ENCODE assay signal across 14 cellular contexts in the genomic region with DNA sequence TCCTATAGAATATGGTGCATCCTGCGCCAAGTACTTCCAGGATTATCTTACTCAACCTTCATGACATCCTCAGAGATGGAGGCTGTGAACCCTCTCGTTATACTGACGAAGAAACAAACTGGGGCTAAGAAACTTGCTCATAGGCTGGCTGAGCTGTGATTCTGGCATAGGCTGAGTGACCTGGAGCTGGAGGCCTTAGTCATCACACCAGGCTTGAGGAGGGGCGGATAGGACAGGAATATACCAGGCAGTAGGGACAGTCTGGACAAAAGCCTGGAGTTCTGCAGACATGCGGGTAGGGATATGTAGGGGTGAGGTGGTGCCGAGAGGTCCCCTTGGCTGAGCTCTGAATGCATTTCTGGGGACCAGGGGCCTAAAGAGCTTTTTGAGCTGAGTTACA. TPM values are rescaled to one million over a fixed set of nuclear protein-coding genes. Genes with fewer than 3 reads are reported as not detected.
DNase-seq lines count a peak whose midpoint lies in the region; ATAC-seq and TF ChIP-seq lines count a peak whose summit lies in the region.
"Had no signal": no experiment of that assay in that cellular context is flagged by ENCODE, and none has a peak within 500 bp of the region (broad histone marks: within the 10 kb centered on the region; RNA-seq: fewer than 3 reads in every experiment).

No MANE protein-coding gene starts in this region.

- H3K79me2 ChIP-seq in DND-41 (ENCODE audit: insufficient read depth, low read length) = peaks cover 39% of the 10 kb centered on the region

- H3K9ac ChIP-seq in DND-41 (ENCODE audit: low read depth, low read length) = peak overlapping the region; percentile 53

- no peak overlapping the region for H3K4me2 ChIP-seq in DND-41 (ENCODE audit: insufficient read depth, low read length)

- ATAC-seq in DND-41 (ENCODE audit: insufficient read depth, low read depth) (no peak), GM21423 (IDR thresholded peaks at IDR 0.05; ENCODE audit: unreplicated experiment) (no peak), HG03097 (IDR thresholded peaks at IDR 0.05; ENCODE audit: low FRiP score, unreplicated experiment) (no peak), GM18868 (IDR thresholded peaks at IDR 0.05; ENCODE audit: unreplicated experiment) (no peak)

- H2AFZ ChIP-seq in DND-41 (ENCODE audit: low read depth, low read length) = no peak overlapping the region

- H3K27me3 Mint-ChIP-seq in activated T-helper 2 cell treated with anti-CD3 and anti-CD28 coated beads, Interferon-gamma antibody, Interleukin-2, Interleukin-4, amounts not matched to agents 10 μg/mL and 5 μg/mL and 100 μg/mL, durations not matched to agents 14 hours and 24 hours and 36 hours (ENCODE audit: low read depth) = no peaks in the 10 kb centered on the region

- TF ChIP-seq CTCF in DND-41 (IDR thresholded peaks at IDR 0.05; ENCODE audit: borderline replicate concordance, extremely low read depth, low read length, poor library complexity, severe bottlenecking) (no peak), right atrium auricular region (IDR thresholded peaks at IDR 0.05) (no peak)

- DNase-seq in AG08395 (ENCODE audit: low spot score) (peak; percentile 48), DND-41 (no peak), right atrium auricular region (ENCODE audit: low spot score) (no peak), occipital lobe (lab: John Stamatoyannopoulos, UW) (no peak)
- no peak for DNase-seq in activated T-helper 2 cell treated with anti-CD3 and anti-CD28 coated beads, Interferon-gamma antibody, Interleukin-2, Interleukin-4, amounts not matched to agents 10 μg/mL and 5 μg/mL and 100 μg/mL, durations not matched to agents 14 hours and 24 hours and 36 hours (ENCODE audit: low spot score)
- DNase-seq: caudate nucleus, T-helper 9 cell had no signal

- H3K27ac ChIP-seq in DND-41 (ENCODE audit: low read length) (peak overlapping the region; percentile 96), right atrium auricular region (peak overlapping the region; percentile 60 to 82)
- H3K27ac ChIP-seq: epithelial cell of prostate, prostate gland had no signal

- H3K27me3 ChIP-seq in DND-41 (ENCODE audit: insufficient read depth, low read length, poor library complexity) (no peaks in the 10 kb centered on the region), right atrium auricular region (no peaks in the 10 kb centered on the region)
- H3K27me3 ChIP-seq: BLaER1 treated with 17β-estradiol and CSF1 and Interleukin-3, amounts not matched to agents 10 nM and 100 nM had no signal

- H3K9me3 ChIP-seq in DND-41 (ENCODE audit: insufficient read depth, low read length, severe bottlenecking) (no peaks in the 10 kb centered on the region), right atrium auricular region (no peaks in the 10 kb centered on the region)
- H3K9me3 ChIP-seq: BLaER1 treated with 17β-estradiol and CSF1 and Interleukin-3, amounts not matched to agents 10 nM and 100 nM; prostate gland had no signal

- H3K9me3 Mint-ChIP-seq in activated T-helper 2 cell treated with anti-CD3 and anti-CD28 coated beads, Interferon-gamma antibody, Interleukin-2, Interleukin-4, amounts not matched to agents 10 μg/mL and 5 μg/mL and 100 μg/mL, durations not matched to agents 14 hours and 24 hours and 36 hours = no peaks in the 10 kb centered on the region
- H3K9me3 Mint-ChIP-seq: mesothelial cell of epicardium had no signal

- H3K36me3 ChIP-seq in DND-41 (ENCODE audit: insufficient read depth, low read length) = peaks cover 48% of the 10 kb centered on the region
- H3K36me3 ChIP-seq in right atrium auricular region = no peaks in the 10 kb centered on the region
- H3K36me3 ChIP-seq: prostate gland had no signal

- H3K4me1 Mint-ChIP-seq in activated T-helper 2 cell treated with anti-CD3 and anti-CD28 coated beads, Interferon-gamma antibody, Interleukin-2, Interleukin-4, amounts not matched to agents 10 μg/mL and 5 μg/mL and 100 μg/mL, durations not matched to agents 14 hours and 24 hours and 36 hours (ENCODE audit: low read depth) = peaks cover 75% of the 10 kb centered on the region

- H3K4me3 ChIP-seq in DND-41 (ENCODE audit: low read depth in 1 of 2, low read length in 2 of 2) (no peak overlapping the region), right atrium auricular region (no peak overlapping the region)
- H3K4me3 ChIP-seq: BLaER1 treated with 17β-estradiol and CSF1 and Interleukin-3, amounts not matched to agents 10 nM and 100 nM; prostate gland had no signal

- peaks cover 81% of the 10 kb centered on the region for H3K4me1 ChIP-seq in DND-41 (ENCODE audit: insufficient read depth, low read length)
- H3K4me1 ChIP-seq in right atrium auricular region = peaks cover 0 to 62% of the 10 kb centered on the region in 2 donors
- H3K4me1 ChIP-seq: prostate gland had no signal

- peak overlapping the region; percentile 15 for H3K4me3 Mint-ChIP-seq in activated T-helper 2 cell treated with anti-CD3 and anti-CD28 coated beads, Interferon-gamma antibody, Interleukin-2, Interleukin-4, amounts not matched to agents 10 μg/mL and 5 μg/mL and 100 μg/mL, durations not matched to agents 14 hours and 24 hours and 36 hours (ENCODE audit: low read depth)
- H3K4me3 Mint-ChIP-seq: mesothelial cell of epicardium had no signal

- H4K20me1 ChIP-seq in DND-41 (ENCODE audit: insufficient read depth, low read length) = no peaks in the 10 kb centered on the region
- H4K20me1 ChIP-seq: BLaER1 treated with 17β-estradiol and CSF1 and Interleukin-3, amounts not matched to agents 10 nM and 100 nM had no signal

- H3K27ac Mint-ChIP-seq in activated T-helper 2 cell treated with anti-CD3 and anti-CD28 coated beads, Interferon-gamma antibody, Interleukin-2, Interleukin-4, amounts not matched to agents 10 μg/mL and 5 μg/mL and 100 μg/mL, durations not matched to agents 14 hours and 24 hours and 36 hours = peak overlapping the region; percentile 98
- H3K27ac Mint-ChIP-seq: mesothelial cell of epicardium had no signal

- peaks cover 50% of the 10 kb centered on the region for H3K36me3 Mint-ChIP-seq in activated T-helper 2 cell treated with anti-CD3 and anti-CD28 coated beads, Interferon-gamma antibody, Interleukin-2, Interleukin-4, amounts not matched to agents 10 μg/mL and 5 μg/mL and 100 μg/mL, durations not matched to agents 14 hours and 24 hours and 36 hours (ENCODE audit: low read depth)

- intact Hi-C loops in activated T-helper 2 cell treated with anti-CD3 and anti-CD28 coated beads, Interferon-gamma antibody, Interleukin-2, Interleukin-4, amounts not matched to agents 10 μg/mL and 5 μg/mL and 100 μg/mL, durations not matched to agents 14 hours and 24 hours and 36 hours (cut with micrococcal nuclease) = loop anchor here (2.0 kb wide), 1 partner anchor 13 kb away; no protein-coding TSS in a partner anchor

RNA-seq across cellular contexts. Expression of gene HEMK1, which starts 18.1 kb away (rescaled TPM):
- 61.7 and 68.7 TPM in 2 replicates for total RNA-seq in activated T-helper 2 cell treated with anti-CD3 and anti-CD28 coated beads, Interferon-gamma antibody, Interleukin-2, Interleukin-4, amounts not matched to agents 10 μg/mL and 5 μg/mL and 100 μg/mL, durations not matched to agents 14 hours and 24 hours and 36 hours
- total RNA-seq in right atrium auricular region = 1 to 10 TPM; 7.2 to 9.6 TPM
- 6.9 TPM for total RNA-seq in occipital lobe

RNA-seq across cellular contexts. Expression of gene C3orf18, which starts 19.8 kb away (rescaled TPM):
- total RNA-seq in activated T-helper 2 cell treated with anti-CD3 and anti-CD28 coated beads, Interferon-gamma antibody, Interleukin-2, Interleukin-4, amounts not matched to agents 10 μg/mL and 5 μg/mL and 100 μg/mL, durations not matched to agents 14 hours and 24 hours and 36 hours = 35.2 and 37.2 TPM in 2 replicates
- total RNA-seq in right atrium auricular region = 10 to 100 TPM; 25.6 to 34.8 TPM
- total RNA-seq in occipital lobe = 13.6 TPM

RNA-seq across cellular contexts. Expression of gene CISH, which starts 24.2 kb away (rescaled TPM):
- total RNA-seq in activated T-helper 2 cell treated with anti-CD3 and anti-CD28 coated beads, Interferon-gamma antibody, Interleukin-2, Interleukin-4, amounts not matched to agents 10 μg/mL and 5 μg/mL and 100 μg/mL, durations not matched to agents 14 hours and 24 hours and 36 hours = 351 and 355 TPM in 2 replicates
- total RNA-seq in right atrium auricular region = 1 to 10 TPM; 4.7 to 9.9 TPM
- total RNA-seq in occipital lobe = 0.16 TPM

RNA-seq across cellular contexts. Expression of gene MAPKAPK3, which starts 29.6 kb away (rescaled TPM):
- 178 and 190 TPM in 2 replicates for total RNA-seq in activated T-helper 2 cell treated with anti-CD3 and anti-CD28 coated beads, Interferon-gamma antibody, Interleukin-2, Interleukin-4, amounts not matched to agents 10 μg/mL and 5 μg/mL and 100 μg/mL, durations not matched to agents 14 hours and 24 hours and 36 hours
- total RNA-seq in right atrium auricular region (100 to 1,000 TPM; 148 to 187 TPM), occipital lobe (5.5 TPM)

Comparison
In these comparisons a context has a peak if more than half of its experiments do, and no peak if none do; other contexts are left out.
1. RNA of gene CISH, which starts 24.2 kb away (total RNA-seq): 351 to 355 TPM in activated T-helper 2 cell treated with anti-CD3 and anti-CD28 coated beads, Interferon-gamma antibody, Interleukin-2, Interleukin-4, amounts not matched to agents 10 μg/mL and 5 μg/mL and 100 μg/mL, durations not matched to agents 14 hours and 24 hours and 36 hours; 4.7 to 9.9 TPM in right atrium auricular region and 0.16 TPM in occipital lobe (single experiment); every median in the first group is over 10 times any median in the second.